1 cellular context compared by ENCODE assay signal in the genomic region with DNA sequence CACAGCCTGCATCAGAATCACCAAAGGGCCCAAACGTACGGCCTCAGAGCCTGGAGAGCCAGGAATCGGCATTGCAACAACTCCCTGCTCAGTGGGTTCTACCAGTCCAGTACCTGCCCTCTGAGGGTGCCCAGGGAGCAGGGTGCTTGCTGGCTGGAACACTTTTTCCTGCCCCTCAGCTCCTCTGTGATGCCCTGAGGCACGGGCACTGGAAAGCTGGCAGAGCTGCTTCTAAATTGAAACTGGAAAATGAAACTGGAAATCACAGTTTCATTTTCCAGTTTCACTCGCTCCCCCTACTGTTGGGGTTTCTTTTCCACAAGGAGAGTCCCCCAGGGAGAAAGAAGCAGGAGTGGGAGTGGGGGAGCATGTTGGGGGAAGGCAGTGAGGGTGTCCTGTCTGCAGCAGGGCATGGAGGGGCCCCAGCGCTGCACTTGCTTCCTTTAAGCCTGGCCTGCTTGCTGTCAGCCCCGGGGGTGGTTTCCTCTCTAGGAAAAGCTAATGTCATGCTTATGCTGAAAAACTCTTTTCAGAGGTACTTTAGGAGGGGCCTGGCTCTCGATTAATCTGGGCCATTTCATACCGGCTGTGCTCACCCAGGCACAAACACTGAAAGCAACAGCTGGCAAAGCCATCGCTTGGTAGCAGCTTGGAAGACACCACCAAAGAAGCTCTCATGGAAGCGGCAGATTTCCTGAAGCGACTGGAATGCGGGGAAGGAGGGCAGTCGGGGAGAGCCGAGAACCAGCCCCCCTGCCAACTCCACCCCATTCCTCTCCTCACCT.
A peak's percentile ranks its signal among the peaks of the same experiment; 100 is the strongest.
TF ChIP-seq lines count a peak whose summit lies in the region.

No MANE protein-coding gene starts in this region.

TF ChIP-seq in IMR-90, 13 proteins besides CTCF, POLR2A, EP300 and RAD21:
- TF ChIP-seq NFE2L2 (IDR thresholded peaks at IDR 0.05; ENCODE audit: low read depth, low read length) (peak; percentile 16; the same call in 1 of the 2 replicates), MAZ (IDR thresholded peaks at IDR 0.05; ENCODE audit: borderline replicate concordance, low read depth, low read length) (no peak)
